ENCODE assay signal across 9 cellular contexts in the genomic region with DNA sequence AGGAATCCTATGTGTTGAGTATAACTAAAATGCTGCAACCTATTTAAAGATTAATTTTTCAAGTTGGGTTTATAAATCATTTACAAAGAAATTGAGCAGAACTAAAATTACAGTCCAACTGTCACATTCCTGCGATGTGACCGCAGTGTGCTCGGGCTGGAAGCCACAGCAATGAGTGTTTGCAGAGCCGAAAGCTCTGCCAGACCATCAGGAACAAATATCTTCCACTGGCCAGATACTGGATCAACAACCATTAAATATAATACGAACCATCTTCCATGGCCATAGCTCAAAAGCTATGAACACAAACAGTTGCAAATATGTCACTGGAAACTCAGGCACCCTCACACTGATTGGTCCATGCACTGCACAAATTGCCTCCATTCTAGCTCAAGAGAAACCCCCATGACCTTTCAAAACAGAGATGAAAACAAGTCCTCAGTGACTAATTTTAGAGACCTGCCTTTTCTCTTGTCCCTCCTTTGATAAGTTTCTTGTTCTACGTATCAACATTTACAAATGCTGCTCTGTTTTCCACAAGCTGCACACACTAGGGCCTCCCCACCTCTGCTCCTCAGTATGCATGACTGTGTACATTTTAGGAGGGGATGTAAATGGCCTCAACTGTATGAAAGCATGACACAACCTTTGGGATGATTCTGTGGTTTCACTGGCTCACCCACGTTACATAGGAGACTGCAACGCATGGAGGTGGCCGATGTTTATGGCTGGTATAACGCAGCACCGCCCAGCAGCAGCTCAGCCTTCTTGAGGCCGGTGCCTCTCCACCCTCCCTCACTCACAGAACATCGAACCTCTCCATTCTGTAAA.
DNase-seq lines count a peak whose midpoint lies in the region; ATAC-seq and TF ChIP-seq lines count a peak whose summit lies in the region.
"Had no signal": no experiment of that assay in that cellular context is flagged by ENCODE, and none has a peak within 500 bp of the region (broad histone marks: within the 10 kb centered on the region; RNA-seq: fewer than 3 reads in every experiment).

No MANE protein-coding gene starts in this region.

- H3K36me3 ChIP-seq in left lung (no peaks in the 10 kb centered on the region), upper lobe of right lung (no peaks in the 10 kb centered on the region)

- DNase-seq in Right ventricle myocardium inferior (ENCODE audit: missing footprints) = no peak
- DNase-seq in cardiac septum (ENCODE audit: low spot score) = no peak
- peak in 1 of 2 donors; percentile 7 for DNase-seq in activated naive CD4-positive, alpha-beta T cell treated with anti-CD3 and anti-CD28 coated beads, Interleukin-2, amount 50 U/mL, for 72 hours (ENCODE audit: low spot score in 2 of 2)
- peak; percentile 47 to 56 for DNase-seq in left lung
- DNase-seq in upper lobe of right lung = peak; percentile 75
- no peak for DNase-seq in RWPE1 (ENCODE audit: low spot score)
- DNase-seq: NCI-H1436 treated with DMSO at 0.1 percent for 48 hours had no signal

- POLR2A ChIA-PET in RWPE1 (lab: Yijun Ruan, JAX; ENCODE audit: low non-redundant PET) = no interaction called here

- H3K27ac ChIP-seq in left lung (peak overlapping the region in 1 of 2 donors; percentile 62), upper lobe of right lung (no peak overlapping the region), RWPE1 (no peak overlapping the region)

- peak; percentile 77 for ATAC-seq in Right ventricle myocardium inferior
- peak; percentile 89 to 90 for ATAC-seq in activated naive CD4-positive, alpha-beta T cell treated with anti-CD3 and anti-CD28 coated beads, Interleukin-2, amount 50 U/mL, for 72 hours
- ATAC-seq in left lung = peak; percentile 95
- peak; percentile 89 for ATAC-seq in upper lobe of right lung
- ATAC-seq in GM21423 (IDR thresholded peaks at IDR 0.05; ENCODE audit: unreplicated experiment) = no peak
- ATAC-seq in GM18870 (IDR thresholded peaks at IDR 0.05; ENCODE audit: unreplicated experiment) = no peak

- TF ChIP-seq CTCF in left lung (IDR thresholded peaks at IDR 0.05) (no peak), upper lobe of right lung (IDR thresholded peaks at IDR 0.05) (no peak), RWPE1 (conservative IDR thresholded peaks at IDR 0.05; ENCODE audit: low read depth) (no peak)

- H3K27ac Mint-ChIP-seq in activated naive CD4-positive, alpha-beta T cell treated with anti-CD3 and anti-CD28 coated beads, Interleukin-2, amount 50 U/mL, for 72 hours = peak overlapping the region in 1 of 2 donors; percentile 62

- CTCF ChIA-PET in RWPE1 (lab: Yijun Ruan, JAX) = interaction anchor here (0.8 kb wide), 1 partner anchor 16 kb away, joined by 3 read pairs; no protein-coding TSS in a partner anchor

- H3K9me3 ChIP-seq in left lung = peaks cover 0 to 15% of the 10 kb centered on the region in 2 donors
- no peaks in the 10 kb centered on the region for H3K9me3 ChIP-seq in upper lobe of right lung

- peaks cover 11 to 14% of the 10 kb centered on the region in 2 donors for H3K36me3 Mint-ChIP-seq in activated naive CD4-positive, alpha-beta T cell treated with anti-CD3 and anti-CD28 coated beads, Interleukin-2, amount 50 U/mL, for 72 hours

- peaks cover 0 to 15% of the 10 kb centered on the region in 2 donors for H3K9me3 Mint-ChIP-seq in activated naive CD4-positive, alpha-beta T cell treated with anti-CD3 and anti-CD28 coated beads, Interleukin-2, amount 50 U/mL, for 72 hours

- no peaks in the 10 kb centered on the region for H3K27me3 ChIP-seq in left lung
- no peaks in the 10 kb centered on the region for H3K27me3 ChIP-seq in upper lobe of right lung

- intact Hi-C loops in Right ventricle myocardium inferior (cut with DNase I) = no loop called here
- intact Hi-C loops in cardiac septum (cut with DNase I) = loop anchor here (10.0 kb wide), 1 partner anchor 575 kb away; no protein-coding TSS in a partner anchor
- intact Hi-C loops in left lung (cut with DNase I) = no loop called here
- intact Hi-C loops in upper lobe of right lung (cut with DNase I) = no loop called here

- H3K4me1 ChIP-seq in left lung (peaks cover 0 to 13% of the 10 kb centered on the region in 2 donors), upper lobe of right lung (peaks cover 3% of the 10 kb centered on the region)

- no peak overlapping the region for H3K4me3 ChIP-seq in left lung
- no peak overlapping the region for H3K4me3 ChIP-seq in upper lobe of right lung

Comparison
In these comparisons a context has a peak if more than half of its experiments do, and no peak if none do; other contexts are left out.
1. ATAC-seq: peak in Right ventricle myocardium inferior (single experiment), activated naive CD4-positive, alpha-beta T cell treated with anti-CD3 and anti-CD28 coated beads, Interleukin-2, amount 50 U/mL, for 72 hours (2 of 2), left lung (single experiment) and upper lobe of right lung (single experiment); none in GM21423 (single experiment) and GM18870 (single experiment).
2. DNase-seq: peak in left lung (2 of 2) and upper lobe of right lung (single experiment); none in Right ventricle myocardium inferior (single experiment), cardiac septum (single experiment) and RWPE1 (single experiment).